ENCODE assay signal across 23 cellular contexts in genomic region chr5:73522989-73523388, GRCh38.
"Had no signal": no experiment of that assay in that cellular context is flagged by ENCODE, and none has a peak within 500 bp of the region (broad histone marks: within the 10 kb centered on the region; RNA-seq: fewer than 3 reads in every experiment).

No MANE protein-coding gene starts in this region.

- H3K4me3 ChIP-seq: left lung, lung, ovary, psoas muscle, right atrium auricular region, thyroid gland had no signal

- H3K27ac ChIP-seq: left lung, ovary, psoas muscle, right atrium auricular region, thyroid gland had no signal

- ATAC-seq: activated naive CD4-positive, alpha-beta T cell treated with anti-CD3 and anti-CD28 coated beads, Interleukin-2, amount 50 U/mL, for 72 hours; activated T-helper 17 cell treated with anti-CD3 and anti-CD28 coated beads, Interleukin-2, amount 50 U/mL, for 72 hours; left lung; natural killer cell; psoas muscle; WTC11 had no signal

- H3K36me3 Mint-ChIP-seq: activated naive CD4-positive, alpha-beta T cell treated with anti-CD3 and anti-CD28 coated beads, Interleukin-2, amount 50 U/mL, for 72 hours; brain; mesothelial cell of epicardium; natural killer cell; WTC11 had no signal

- H3K4me3 Mint-ChIP-seq: activated T-cell treated with anti-CD3 and anti-CD28 coated beads, Interleukin-2, amount 50 U/mL, for 24 hours; activated T-helper 17 cell treated with anti-CD3 and anti-CD28 coated beads, Interleukin-2, amount 50 U/mL, for 72 hours; brain; mesothelial cell of epicardium; natural killer cell; WTC11 had no signal

- H3K36me3 ChIP-seq: left lung, ovary, right atrium auricular region, thyroid gland had no signal

- H3K4me1 ChIP-seq: left lung, psoas muscle, right atrium auricular region had no signal

- H3K27me3 Mint-ChIP-seq: activated T-cell treated with anti-CD3 and anti-CD28 coated beads, Interleukin-2, amount 50 U/mL, for 24 hours; activated T-helper 17 cell treated with anti-CD3 and anti-CD28 coated beads, Interleukin-2, amount 50 U/mL, for 72 hours had no signal

- H3K27me3 ChIP-seq: left lung, ovary, right atrium auricular region, thyroid gland had no signal

- H3K9me3 Mint-ChIP-seq: activated naive CD4-positive, alpha-beta T cell treated with anti-CD3 and anti-CD28 coated beads, Interleukin-2, amount 50 U/mL, for 72 hours; activated T-cell treated with anti-CD3 and anti-CD28 coated beads, Interleukin-2, amount 50 U/mL, for 24 hours; activated T-helper 17 cell treated with anti-CD3 and anti-CD28 coated beads, Interleukin-2, amount 50 U/mL, for 72 hours; brain; mesothelial cell of epicardium; natural killer cell; WTC11 had no signal

- FAIRE-seq: colon had no signal

- DNase-seq: activated CD8-positive, alpha-beta memory T cell treated with anti-CD3 and anti-CD28 coated beads, Interleukin-2, amount 50 U/mL, for 4 hours; activated T-cell treated with anti-CD3 and anti-CD28 coated beads, Interleukin-2, amount 50 U/mL, for 24 hours; aorta; central memory CD4-positive, alpha-beta T cell; effector memory CD4-positive, alpha-beta T cell; left lung; natural killer cell; ovary; psoas muscle; stimulated activated CD4-positive, alpha-beta T cell treated with anti-CD3 and anti-CD28 coated beads, Interleukin-4, amount 100 ng/mL, for 24 hours; stimulated activated naive CD4-positive, alpha-beta T cell treated with Interleukin-2 at 50 U/mL for 16 hours; substantia nigra; T-helper 1 cell; T-helper 9 cell; thyroid gland had no signal

- H3K4me1 Mint-ChIP-seq: activated T-helper 17 cell treated with anti-CD3 and anti-CD28 coated beads, Interleukin-2, amount 50 U/mL, for 72 hours had no signal

- H3K27ac Mint-ChIP-seq: activated naive CD4-positive, alpha-beta T cell treated with anti-CD3 and anti-CD28 coated beads, Interleukin-2, amount 50 U/mL, for 72 hours; activated T-cell treated with anti-CD3 and anti-CD28 coated beads, Interleukin-2, amount 50 U/mL, for 24 hours; activated T-helper 17 cell treated with anti-CD3 and anti-CD28 coated beads, Interleukin-2, amount 50 U/mL, for 72 hours; brain; mesothelial cell of epicardium; natural killer cell; WTC11 had no signal
